Comparison of ENCODE assay signal across 1 cellular context in genomic region chr11:65652511-65653228, GRCh38.
TF ChIP-seq lines count a peak whose summit lies in the region.

No MANE protein-coding gene starts in this region.

TF ChIP-seq in K562, 482 proteins besides CTCF, POLR2A, EP300 and RAD21 (continued from another document and continues in another):
- TF ChIP-seq, protein P1, sequence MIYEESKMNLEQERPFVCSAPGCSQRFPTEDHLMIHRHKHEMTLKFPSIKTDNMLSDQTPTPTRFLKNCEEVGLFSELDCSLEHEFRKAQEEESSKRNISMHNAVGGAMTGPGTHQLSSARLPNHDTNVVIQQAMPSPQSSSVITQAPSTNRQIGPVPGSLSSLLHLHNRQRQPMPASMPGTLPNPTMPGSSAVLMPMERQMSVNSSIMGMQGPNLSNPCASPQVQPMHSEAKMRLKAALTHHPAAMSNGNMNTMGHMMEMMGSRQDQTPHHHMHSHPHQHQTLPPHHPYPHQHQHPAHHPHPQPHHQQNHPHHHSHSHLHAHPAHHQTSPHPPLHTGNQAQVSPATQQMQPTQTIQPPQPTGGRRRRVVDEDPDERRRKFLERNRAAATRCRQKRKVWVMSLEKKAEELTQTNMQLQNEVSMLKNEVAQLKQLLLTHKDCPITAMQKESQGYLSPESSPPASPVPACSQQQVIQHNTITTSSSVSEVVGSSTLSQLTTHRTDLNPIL (CRISPR knock-in tag; IDR thresholded peaks at IDR 0.05), result no peak
- TF ChIP-seq CAMTA2 (CRISPR knock-in tag; conservative IDR thresholded peaks at IDR 0.05), result peak; percentile 13; the same call in 1 of the 2 replicates
- no peak for TF ChIP-seq PPARD (CRISPR knock-in tag; IDR thresholded peaks at IDR 0.05)
- TF ChIP-seq NR2F6 (CRISPR knock-in tag; IDR thresholded peaks at IDR 0.05), result 0 out of 2 replicates have a peak, but pooled peaks have one; percentile 7
- 0 out of 2 replicates have a peak, but pooled peaks have one; percentile 64 for TF ChIP-seq FOXP4 (CRISPR knock-in tag; IDR thresholded peaks at IDR 0.05; ENCODE audit: borderline replicate concordance)
- TF ChIP-seq TFE3 (CRISPR knock-in tag; IDR thresholded peaks at IDR 0.05), result peak; percentile 4; the same call in 1 of the 2 replicates
- TF ChIP-seq ETS1 (conservative IDR thresholded peaks at IDR 0.05; ENCODE audit: control insufficient read depth, low read depth, low read length), result 0 out of 2 replicates have a peak, but pooled peaks have one; percentile 4
- TF ChIP-seq TEAD1 (CRISPR knock-in tag; IDR thresholded peaks at IDR 0.05), result peak in 1 of 2 experiments; percentile 50; a peak in 2 of 4 replicates
- TF ChIP-seq ZNF764 (CRISPR knock-in tag; IDR thresholded peaks at IDR 0.05; ENCODE audit: low read depth), result peak; percentile 59; the same call in 1 of the 2 replicates
- TF ChIP-seq EGR1 (conservative IDR thresholded peaks at IDR 0.05), result peak; percentile 91
- TF ChIP-seq MAZ (CRISPR knock-in tag; conservative IDR thresholded peaks at IDR 0.05 in 1 of 2, IDR thresholded peaks at IDR 0.05 in 1 of 2), result peak; percentile 98
- no peak for TF ChIP-seq CHCHD3 (CRISPR knock-in tag; IDR thresholded peaks at IDR 0.05)
- peak in 1 of 2 experiments; percentile 74; a peak in 2 of 4 replicates for TF ChIP-seq SIN3A (IDR thresholded peaks at IDR 0.05; ENCODE audit: borderline replicate concordance in 2 of 2, control insufficient read depth in 1 of 2, low read depth in 2 of 2, low read length in 2 of 2)
- TF ChIP-seq TFAM (CRISPR knock-in tag; conservative IDR thresholded peaks at IDR 0.05), result no peak
- 0 out of 2 replicates have a peak, but pooled peaks have one; percentile 47 for TF ChIP-seq MTA1 (IDR thresholded peaks at IDR 0.05; ENCODE audit: borderline replicate concordance)
- peak; percentile 54; the same call in 1 of the 2 replicates for TF ChIP-seq ZNF75A (CRISPR knock-in tag; IDR thresholded peaks at IDR 0.05)
- 0 out of 2 replicates have a peak, but pooled peaks have one; percentile 32 for TF ChIP-seq E2F3 (CRISPR knock-in tag; IDR thresholded peaks at IDR 0.05)
- TF ChIP-seq ERF (CRISPR knock-in tag; IDR thresholded peaks at IDR 0.05), result peak; percentile 84; the same call in 1 of the 2 replicates
- TF ChIP-seq MCM3 (IDR thresholded peaks at IDR 0.05), result no peak
- TF ChIP-seq ARID4B (CRISPR knock-in tag; IDR thresholded peaks at IDR 0.05), result no peak
- 0 out of 3 replicates have a peak, but pooled peaks of 1 of the 2 experiments have one; percentile 39 for TF ChIP-seq CBX3 (IDR thresholded peaks at IDR 0.05; ENCODE audit: borderline replicate concordance in 1 of 2, low read length in 2 of 2)
- TF ChIP-seq TARDBP (IDR thresholded peaks at IDR 0.05), result peak; percentile 59; the same call in 1 of the 2 replicates
- peak; percentile 99 for TF ChIP-seq TFAP4 (CRISPR knock-in tag; IDR thresholded peaks at IDR 0.05; ENCODE audit: borderline replicate concordance)
- TF ChIP-seq, protein P2, sequence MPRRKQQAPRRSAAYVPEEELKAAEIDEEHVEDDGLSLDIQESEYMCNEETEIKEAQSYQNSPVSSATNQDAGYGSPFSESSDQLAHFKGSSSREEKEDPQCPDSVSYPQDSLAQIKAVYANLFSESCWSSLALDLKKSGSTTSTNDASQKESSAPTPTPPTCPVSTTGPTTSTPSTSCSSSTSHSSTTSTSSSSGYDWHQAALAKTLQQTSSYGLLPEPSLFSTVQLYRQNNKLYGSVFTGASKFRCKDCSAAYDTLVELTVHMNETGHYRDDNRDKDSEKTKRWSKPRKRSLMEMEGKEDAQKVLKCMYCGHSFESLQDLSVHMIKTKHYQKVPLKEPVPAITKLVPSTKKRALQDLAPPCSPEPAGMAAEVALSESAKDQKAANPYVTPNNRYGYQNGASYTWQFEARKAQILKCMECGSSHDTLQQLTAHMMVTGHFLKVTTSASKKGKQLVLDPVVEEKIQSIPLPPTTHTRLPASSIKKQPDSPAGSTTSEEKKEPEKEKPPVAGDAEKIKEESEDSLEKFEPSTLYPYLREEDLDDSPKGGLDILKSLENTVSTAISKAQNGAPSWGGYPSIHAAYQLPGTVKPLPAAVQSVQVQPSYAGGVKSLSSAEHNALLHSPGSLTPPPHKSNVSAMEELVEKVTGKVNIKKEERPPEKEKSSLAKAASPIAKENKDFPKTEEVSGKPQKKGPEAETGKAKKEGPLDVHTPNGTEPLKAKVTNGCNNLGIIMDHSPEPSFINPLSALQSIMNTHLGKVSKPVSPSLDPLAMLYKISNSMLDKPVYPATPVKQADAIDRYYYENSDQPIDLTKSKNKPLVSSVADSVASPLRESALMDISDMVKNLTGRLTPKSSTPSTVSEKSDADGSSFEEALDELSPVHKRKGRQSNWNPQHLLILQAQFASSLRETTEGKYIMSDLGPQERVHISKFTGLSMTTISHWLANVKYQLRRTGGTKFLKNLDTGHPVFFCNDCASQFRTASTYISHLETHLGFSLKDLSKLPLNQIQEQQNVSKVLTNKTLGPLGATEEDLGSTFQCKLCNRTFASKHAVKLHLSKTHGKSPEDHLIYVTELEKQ (CRISPR knock-in tag; IDR thresholded peaks at IDR 0.05), result no peak
- 0 out of 2 replicates have a peak, but pooled peaks have one; percentile 46 for TF ChIP-seq ZNF830 (CRISPR knock-in tag; IDR thresholded peaks at IDR 0.05)
- TF ChIP-seq, protein P3, sequence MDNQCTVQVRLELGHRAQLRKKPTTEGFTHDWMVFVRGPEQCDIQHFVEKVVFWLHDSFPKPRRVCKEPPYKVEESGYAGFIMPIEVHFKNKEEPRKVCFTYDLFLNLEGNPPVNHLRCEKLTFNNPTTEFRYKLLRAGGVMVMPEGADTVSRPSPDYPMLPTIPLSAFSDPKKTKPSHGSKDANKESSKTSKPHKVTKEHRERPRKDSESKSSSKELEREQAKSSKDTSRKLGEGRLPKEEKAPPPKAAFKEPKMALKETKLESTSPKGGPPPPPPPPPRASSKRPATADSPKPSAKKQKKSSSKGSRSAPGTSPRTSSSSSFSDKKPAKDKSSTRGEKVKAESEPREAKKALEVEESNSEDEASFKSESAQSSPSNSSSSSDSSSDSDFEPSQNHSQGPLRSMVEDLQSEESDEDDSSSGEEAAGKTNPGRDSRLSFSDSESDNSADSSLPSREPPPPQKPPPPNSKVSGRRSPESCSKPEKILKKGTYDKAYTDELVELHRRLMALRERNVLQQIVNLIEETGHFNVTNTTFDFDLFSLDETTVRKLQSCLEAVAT (IDR thresholded peaks at IDR 0.05), result 0 out of 4 replicates have a peak, but pooled peaks of 1 of the 2 experiments have one; percentile 48
- peak; percentile 72 for TF ChIP-seq ETV5 (CRISPR knock-in tag; IDR thresholded peaks at IDR 0.05; ENCODE audit: low read depth)
- peak; percentile 21; the same call in 1 of the 2 replicates for TF ChIP-seq ZNF212 (CRISPR knock-in tag; IDR thresholded peaks at IDR 0.05)
- TF ChIP-seq BCLAF1 (IDR thresholded peaks at IDR 0.05; ENCODE audit: borderline replicate concordance in 1 of 2, control insufficient read depth in 1 of 2, low read depth in 2 of 2, low read length in 1 of 2), result no peak
- TF ChIP-seq SP1 (CRISPR knock-in tag; IDR thresholded peaks at IDR 0.05), result peak; percentile 86
- TF ChIP-seq NFE2 (IDR thresholded peaks at IDR 0.05; ENCODE audit: low read depth), result no peak
- no peak for TF ChIP-seq U2AF2 (optimal IDR thresholded peaks at IDR 0.05; ENCODE audit: low read depth, low read length)
- no peak for TF ChIP-seq ZNF589 (CRISPR knock-in tag; IDR thresholded peaks at IDR 0.05; ENCODE audit: low read depth)
- peak; percentile 80 for TF ChIP-seq SUPT5H (IDR thresholded peaks at IDR 0.05)
- peak; percentile 79 for TF ChIP-seq ELF1 (tag; IDR thresholded peaks at IDR 0.05)
- TF ChIP-seq ZNF717 (CRISPR knock-in tag; IDR thresholded peaks at IDR 0.05), result peak; percentile 73; the same call in 1 of the 2 replicates
- 0 out of 2 replicates have a peak, but pooled peaks have one; percentile 15 for TF ChIP-seq SMAD3 (CRISPR knock-in tag; conservative IDR thresholded peaks at IDR 0.05)
- peak; percentile 99 for TF ChIP-seq NRF1 (conservative IDR thresholded peaks at IDR 0.05 in 1 of 2, IDR thresholded peaks at IDR 0.05 in 1 of 2)
